In the genomic region with DNA sequence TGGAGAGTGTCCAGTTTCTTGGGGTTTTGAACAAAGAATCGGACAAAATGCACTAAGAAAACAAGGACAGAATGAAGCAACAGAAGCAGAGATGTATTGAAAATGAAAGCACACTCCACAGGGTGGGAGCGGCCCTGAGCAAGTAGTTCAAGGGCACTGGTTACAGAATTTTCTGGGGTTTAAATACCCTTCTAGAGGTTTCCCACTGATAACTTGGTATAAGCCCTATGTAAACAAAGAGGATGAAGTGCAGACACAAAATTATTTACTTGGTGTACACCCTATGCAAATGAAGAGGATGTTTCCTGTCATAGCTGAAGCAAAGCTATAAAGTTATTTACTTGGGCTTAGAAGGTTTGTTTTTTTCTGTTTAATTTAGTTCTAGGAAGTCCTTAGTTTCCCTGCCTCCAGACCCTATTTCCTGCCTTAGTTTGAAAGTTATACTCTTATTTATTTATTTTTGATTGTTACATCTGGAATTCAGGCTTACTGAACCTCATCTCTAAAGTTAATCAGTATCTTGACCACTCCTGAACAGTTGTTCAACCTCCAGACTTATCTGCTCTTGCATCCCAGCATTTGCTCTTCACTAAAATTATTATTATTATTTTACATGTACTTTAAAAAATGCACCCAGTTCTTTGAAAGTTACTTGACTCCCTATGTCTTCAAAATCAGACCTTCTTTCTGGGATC, we compare ENCODE assay signal across 12 cellular contexts.
DNase-seq lines count a peak whose midpoint lies in the region; ATAC-seq and TF ChIP-seq lines count a peak whose summit lies in the region.
"Had no signal": no experiment of that assay in that cellular context is flagged by ENCODE, and none has a peak within 500 bp of the region (broad histone marks: within the 10 kb centered on the region; RNA-seq: fewer than 3 reads in every experiment).

No MANE protein-coding gene starts in this region.

- peaks cover 37% of the 10 kb centered on the region for H3K4me1 ChIP-seq in DND-41 (ENCODE audit: insufficient read depth, low read length)
- H3K4me1 ChIP-seq: tibial artery had no signal

- peaks cover 2% of the 10 kb centered on the region for H3K9me3 ChIP-seq in DND-41 (ENCODE audit: insufficient read depth, low read length, severe bottlenecking)
- H3K9me3 ChIP-seq in SK-N-MC (ENCODE audit: low read depth, low read length): no peaks in the 10 kb centered on the region
- H3K9me3 ChIP-seq: tibial artery had no signal

- no peaks in the 10 kb centered on the region for H3K27me3 ChIP-seq in DND-41 (ENCODE audit: insufficient read depth, low read length, poor library complexity)

- H3K36me3 ChIP-seq in DND-41 (ENCODE audit: insufficient read depth, low read length) (no peaks in the 10 kb centered on the region), SK-N-MC (ENCODE audit: insufficient read depth, low read length) (no peaks in the 10 kb centered on the region)
- H3K36me3 ChIP-seq: tibial artery had no signal

- peak overlapping the region; percentile 72 for H3K4me2 ChIP-seq in DND-41 (ENCODE audit: insufficient read depth, low read length)

- H3K27ac ChIP-seq in DND-41 (ENCODE audit: low read length): peak overlapping the region; percentile 83
- no peak overlapping the region for H3K27ac ChIP-seq in SK-N-MC
- H3K27ac ChIP-seq: tibial artery had no signal

- ATAC-seq in DND-41 (ENCODE audit: insufficient read depth, low read depth) (peak; percentile 91), HG03175 (IDR thresholded peaks at IDR 0.05; ENCODE audit: unreplicated experiment) (no peak)
- ATAC-seq: Right ventricle myocardium inferior had no signal

- H2AFZ ChIP-seq in DND-41 (ENCODE audit: low read depth, low read length): peak overlapping the region; percentile 84

- peak overlapping the region; percentile 56 for H3K9ac ChIP-seq in DND-41 (ENCODE audit: low read depth, low read length)
- H3K9ac ChIP-seq in SK-N-MC (ENCODE audit: insufficient read length): no peak overlapping the region

- peak; percentile 67 for DNase-seq in A172 (ENCODE audit: low spot score)
- DNase-seq in DND-41: peak; percentile 63
- no peak for DNase-seq in SK-N-MC (ENCODE audit: low read depth, low spot score)
- DNase-seq in fibroblast of gingiva (ENCODE audit: low read depth): peak; percentile 21
- no peak for DNase-seq in NCI-H1417 (lab: John Stamatoyannopoulos, UW)
- no peak for DNase-seq in NCI-H1436 (lab: John Stamatoyannopoulos, UW)
- no peak for DNase-seq in NCI-H1092 treated with DMSO at 0.1 percent for 48 hours (lab: John Stamatoyannopoulos, UW)
- DNase-seq: COR-L47, cortex of kidney, tibial artery had no signal

- no peaks in the 10 kb centered on the region for H4K20me1 ChIP-seq in DND-41 (ENCODE audit: insufficient read depth, low read length)

- peak overlapping the region; percentile 13 to 48; a peak in 3 of 4 replicates for H3K4me3 ChIP-seq in DND-41 (ENCODE audit: low read depth in 1 of 2, low read length in 2 of 2)
- H3K4me3 ChIP-seq in SK-N-MC: 0 out of 2 replicates have a peak overlapping the region, but pooled peaks have one; percentile 12
- H3K4me3 ChIP-seq: tibial artery had no signal

- TF ChIP-seq CTCF in DND-41 (IDR thresholded peaks at IDR 0.05; ENCODE audit: borderline replicate concordance, extremely low read depth, low read length, poor library complexity, severe bottlenecking): no peak

- H3K79me2 ChIP-seq in DND-41 (ENCODE audit: insufficient read depth, low read length): no peaks in the 10 kb centered on the region

Comparison
In these comparisons a context has a peak if more than half of its experiments do, and no peak if none do; other contexts are left out.
1. DNase-seq: peak in A172 (single experiment), DND-41 (single experiment) and fibroblast of gingiva (single experiment); none in SK-N-MC (single experiment), NCI-H1417 (0 of 3), NCI-H1436 (single experiment) and NCI-H1092 treated with DMSO at 0.1 percent for 48 hours (single experiment).